ENCODE assay signal across 22 cellular contexts in the genomic region with DNA sequence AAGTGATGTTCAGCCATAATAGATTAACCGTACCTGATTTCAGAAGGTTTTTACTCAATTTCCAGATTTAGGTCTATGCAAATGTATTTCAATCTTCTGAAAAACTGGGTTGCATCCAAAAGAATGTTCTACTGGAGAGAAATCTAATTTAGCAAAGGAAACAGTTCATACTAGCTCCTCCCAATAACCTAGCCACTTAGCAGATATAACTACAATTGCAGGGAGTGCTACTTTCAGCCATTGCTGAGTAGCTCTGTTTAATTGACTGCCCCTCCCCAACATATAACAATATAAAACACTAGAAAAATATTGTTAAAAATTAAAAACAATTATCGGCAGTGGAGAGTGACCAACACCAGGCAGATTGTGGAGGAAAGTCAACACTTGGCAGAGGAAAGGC. TPM values are rescaled to one million over a fixed set of nuclear protein-coding genes. Genes with fewer than 3 reads are reported as not detected.
DNase-seq lines count a peak whose midpoint lies in the region; ATAC-seq and TF ChIP-seq lines count a peak whose summit lies in the region.
"Had no signal": no experiment of that assay in that cellular context is flagged by ENCODE, and none has a peak within 500 bp of the region (broad histone marks: within the 10 kb centered on the region; RNA-seq: fewer than 3 reads in every experiment).

No MANE protein-coding gene starts in this region.

- no peak for TF ChIP-seq CTCF in left ventricle myocardium inferior (IDR thresholded peaks at IDR 0.05; ENCODE audit: borderline replicate concordance)
- no peak for TF ChIP-seq CTCF in A673 (conservative IDR thresholded peaks at IDR 0.05; ENCODE audit: low read depth, low read length)
- TF ChIP-seq CTCF in osteoblast (IDR thresholded peaks at IDR 0.05; ENCODE audit: extremely low read depth, low read depth, low read length), result no peak

- no peaks in the 10 kb centered on the region for H3K9me3 ChIP-seq in left ventricle myocardium inferior (replicated peaks)
- H3K9me3 ChIP-seq in A673 (ENCODE audit: low read depth, low read length, poor library complexity, severe bottlenecking), result peaks cover 10% of the 10 kb centered on the region
- H3K9me3 ChIP-seq in adipocyte (ENCODE audit: control insufficient read depth, low read length), result no peaks in the 10 kb centered on the region
- H3K9me3 ChIP-seq in osteoblast (ENCODE audit: low read depth, low read length), result no peaks in the 10 kb centered on the region
- H3K9me3 ChIP-seq: A549; BLaER1 treated with 17β-estradiol and CSF1 and Interleukin-3, amounts not matched to agents 10 nM and 100 nM had no signal

- CTCF ChIA-PET in A673 (lab: Charles Lee), result interaction anchor here (0.6 kb wide), 1 partner anchor 84 kb away, joined by 3 read pairs; no protein-coding TSS in a partner anchor

- peaks cover 3% of the 10 kb centered on the region for H4K20me1 ChIP-seq in osteoblast (ENCODE audit: insufficient read depth, low read length)
- H4K20me1 ChIP-seq: BLaER1 treated with 17β-estradiol and CSF1 and Interleukin-3, amounts not matched to agents 10 nM and 100 nM had no signal

- no TSS peak for BruUV-seq in A673 (replicated peaks; lab: Mats Ljungman, UMichigan)

- intact Hi-C loops in left ventricle myocardium inferior (cut with micrococcal nuclease), result no loop called here
- intact Hi-C loops in left ventricle myocardium superior (cut with micrococcal nuclease), result loop anchor here (10.0 kb wide), 1 partner anchor 87 kb away; no protein-coding TSS in a partner anchor
- intact Hi-C loops in A673 (cut with micrococcal nuclease; ENCODE audit: unreplicated experiment), result no loop called here

- H3K36me3 ChIP-seq in left ventricle myocardium inferior (no peaks in the 10 kb centered on the region), A673 (ENCODE audit: insufficient read depth, low read length, poor library complexity, severe bottlenecking) (peaks cover 12% of the 10 kb centered on the region), adipocyte (ENCODE audit: control insufficient read depth, insufficient read depth, low read length, severe bottlenecking) (peaks cover 33% of the 10 kb centered on the region), osteoblast (ENCODE audit: insufficient read depth, low read length) (no peaks in the 10 kb centered on the region)
- H3K36me3 ChIP-seq: BLaER1 treated with 17β-estradiol and CSF1 and Interleukin-3, amounts not matched to agents 10 nM and 100 nM had no signal

- peak overlapping the region; percentile 52 for H3K27ac ChIP-seq in left ventricle myocardium inferior (replicated peaks)
- peak overlapping the region; percentile 32 for H3K27ac ChIP-seq in A673 (ENCODE audit: low read depth, low read length, poor library complexity, severe bottlenecking)
- H3K27ac ChIP-seq in osteoblast (ENCODE audit: low read depth, low read length), result peak overlapping the region; percentile 51
- H3K27ac ChIP-seq: 22Rv1; A549; BLaER1 treated with 17β-estradiol and CSF1 and Interleukin-3, amounts not matched to agents 10 nM and 100 nM; C4-2B had no signal

- ATAC-seq in left ventricle myocardium superior, result no peak
- ATAC-seq: A549; CD8-positive, alpha-beta T cell; GM12878 had no signal

- H2AFZ ChIP-seq in osteoblast (ENCODE audit: low read length), result no peak overlapping the region

- H3K79me2 ChIP-seq in osteoblast (ENCODE audit: insufficient read depth, low read length), result peaks cover 72% of the 10 kb centered on the region

- H3K27me3 ChIP-seq in left ventricle myocardium inferior (ENCODE audit: low read depth), result no peaks in the 10 kb centered on the region
- H3K27me3 ChIP-seq in A673 (replicated peaks; ENCODE audit: insufficient read depth, low read depth, low read length, poor library complexity), result no peaks in the 10 kb centered on the region
- H3K27me3 ChIP-seq in adipocyte (replicated peaks; ENCODE audit: control insufficient read depth, insufficient read depth, low read length), result no peaks in the 10 kb centered on the region
- no peaks in the 10 kb centered on the region for H3K27me3 ChIP-seq in osteoblast (ENCODE audit: insufficient read depth, low read length)
- H3K27me3 ChIP-seq: BLaER1 treated with 17β-estradiol and CSF1 and Interleukin-3, amounts not matched to agents 10 nM and 100 nM had no signal

- peak overlapping the region; percentile 27 for H3K4me2 ChIP-seq in osteoblast (ENCODE audit: insufficient read depth, low read length)
- H3K4me2 ChIP-seq: A549; BLaER1 treated with 17β-estradiol and CSF1 and Interleukin-3, amounts not matched to agents 10 nM and 100 nM had no signal

- DNase-seq in left ventricle myocardium inferior (no peak), left ventricle myocardium superior (no peak), A673 (ENCODE audit: low spot score) (no peak), adipocyte (ENCODE audit: low read depth) (no peak), osteoblast (ENCODE audit: insufficient read length, low spot score, missing footprints) (no peak), DMS79 treated with DMSO at 0.1 percent for 48 hours (lab: John Stamatoyannopoulos, UW) (no peak)
- no peak for DNase-seq in activated effector memory CD4-positive, alpha-beta T cell treated with Interleukin-2 at 50 U/mL for 16 hours
- DNase-seq: AML-193; Caco-2; Calu3; CD4-positive, alpha-beta T cell; CD8-positive, alpha-beta T cell; DND-41; EL; GDM1 had no signal

- POLR2A ChIA-PET in A673 (lab: Charles Lee; ENCODE audit: low non-redundant PET), result interaction anchor here (0.6 kb wide), 1 partner anchor 587 kb away, joined by 6 read pairs; a partner anchor contains a TSS

- no peak overlapping the region for H3K9ac ChIP-seq in adipocyte (ENCODE audit: low read length)
- H3K9ac ChIP-seq: BLaER1 treated with 17β-estradiol and CSF1 and Interleukin-3, amounts not matched to agents 10 nM and 100 nM had no signal

- H3K4me1 ChIP-seq in left ventricle myocardium inferior (peaks cover 39% of the 10 kb centered on the region), A673 (ENCODE audit: insufficient read depth, low read length, poor library complexity, severe bottlenecking) (peaks cover 23% of the 10 kb centered on the region), adipocyte (ENCODE audit: control insufficient read depth, insufficient read depth, low read length) (peaks cover 45% of the 10 kb centered on the region), osteoblast (ENCODE audit: insufficient read depth, low read length) (peaks cover 27% of the 10 kb centered on the region)
- H3K4me1 ChIP-seq: A549, Caco-2 had no signal

- no peak overlapping the region for H3K4me3 ChIP-seq in left ventricle myocardium inferior
- H3K4me3 ChIP-seq in A673 (ENCODE audit: low read depth, low read length, poor library complexity, severe bottlenecking), result no peak overlapping the region
- peak overlapping the region; percentile 31 for H3K4me3 ChIP-seq in adipocyte (ENCODE audit: low read length)
- H3K4me3 ChIP-seq in osteoblast (ENCODE audit: insufficient read depth, low read length), result no peak overlapping the region
- H3K4me3 ChIP-seq: A549; BLaER1 treated with 17β-estradiol and CSF1 and Interleukin-3, amounts not matched to agents 10 nM and 100 nM; GM12878 had no signal

RNA-seq across cellular contexts. Expression of a gene that starts 7.9 kb away (rescaled TPM):
- 11.7 TPM for total RNA-seq in left ventricle myocardium inferior
- total RNA-seq in left ventricle myocardium superior, result 9.9 TPM
- 28.6 and 31.6 TPM in 2 replicates for total RNA-seq in A673 (2021)
- 174 and 189 TPM in 2 replicates for total RNA-seq in osteoblast
- total RNA-seq: B cell; CD4-positive, alpha-beta T cell; CD8-positive, alpha-beta T cell; G401 had no signal
